In the genomic region with DNA sequence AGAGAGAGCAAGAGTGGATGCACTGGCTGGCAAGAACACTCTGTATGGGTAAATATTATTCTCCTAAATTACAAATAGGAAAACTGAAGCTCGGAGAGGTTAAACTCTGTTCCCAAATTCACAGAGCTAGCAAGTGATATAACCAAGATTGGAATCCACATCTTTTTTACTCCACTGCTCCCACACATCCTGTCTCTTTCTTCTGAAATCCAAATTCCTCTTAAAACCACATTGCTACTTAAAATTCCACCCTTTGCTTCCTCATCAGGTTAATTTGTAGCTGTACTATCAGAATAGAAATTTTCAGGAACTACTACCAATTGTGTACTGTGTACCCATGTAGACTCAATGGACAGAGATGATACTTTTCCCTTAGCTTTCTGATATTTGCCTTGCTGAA, we compare ENCODE assay signal across 13 cellular contexts.
A peak's percentile ranks its signal among the peaks of the same experiment; 100 is the strongest.
DNase-seq lines count a peak whose midpoint lies in the region; ATAC-seq, FAIRE-seq and TF ChIP-seq lines count a peak whose summit lies in the region.
"Had no signal": no experiment of that assay in that cellular context is flagged by ENCODE, and none has a peak within 500 bp of the region (broad histone marks: within the 10 kb centered on the region; RNA-seq: fewer than 3 reads in every experiment).

No MANE protein-coding gene starts in this region.

- H3K36me3 ChIP-seq in ascending aorta (no peaks in the 10 kb centered on the region), gastroesophageal sphincter (no peaks in the 10 kb centered on the region)
- H3K36me3 ChIP-seq: HAP-1 had no signal

- H3K4me3 Mint-ChIP-seq in HFFc6 = peak overlapping the region; percentile 79
- H3K4me3 Mint-ChIP-seq: natural killer cell treated with Interleukin-12 subunit alpha and Interleukin-12 subunit beta and Interleukin-15 and Interleukin-18, amount 100 ng/mL, for 72 hours had no signal

- H3K4me3 ChIP-seq in ascending aorta = no peak overlapping the region
- H3K4me3 ChIP-seq in gastroesophageal sphincter = no peak overlapping the region
- H3K4me3 ChIP-seq: HAP-1 had no signal

- FAIRE-seq in urothelium cell line (lab: Jason Lieb, UNC) = no peak

- TF ChIP-seq EP300 in gastroesophageal sphincter (IDR thresholded peaks at IDR 0.05) = no peak

- peak; percentile 29 for DNase-seq in HFFc6
- no peak for DNase-seq in ascending aorta (ENCODE audit: low spot score in 2 of 2)
- peak; percentile 22 for DNase-seq in urothelium cell line (ENCODE audit: low spot score)
- DNase-seq in cerebellum (ENCODE audit: low spot score) = no peak
- DNase-seq: activated CD8-positive, alpha-beta memory T cell treated with anti-CD3 and anti-CD28 coated beads, Interleukin-2, amount 50 U/mL, for 48 hours; NCI-H1092; NCI-H446 treated with DMSO at 0.1 percent for 48 hours had no signal

- H3K4me1 ChIP-seq in ascending aorta (peaks cover 7 to 17% of the 10 kb centered on the region in 2 donors), gastroesophageal sphincter (peaks cover 5 to 29% (median 7%) of the 10 kb centered on the region in 3 donors)

- H3K27ac ChIP-seq in ascending aorta (peak overlapping the region; percentile 43 to 52), gastroesophageal sphincter (peak overlapping the region in 3 of 4 donors; percentile 51 to 61 (median 54))

- H3K9me3 ChIP-seq in ascending aorta = no peaks in the 10 kb centered on the region
- no peaks in the 10 kb centered on the region for H3K9me3 ChIP-seq in gastroesophageal sphincter
- H3K9me3 ChIP-seq: HAP-1 had no signal

- H3K4me1 Mint-ChIP-seq in HFFc6 (ENCODE audit: low read depth) = peaks cover 44% of the 10 kb centered on the region

- 22 to 39% methylated on average over 1 of the region's 1 CpG for WGBS in gastroesophageal sphincter (ENCODE audit: low coverage in 1 of 2), 2 donors

- H3K9me3 Mint-ChIP-seq in HFFc6 = no peaks in the 10 kb centered on the region
- H3K9me3 Mint-ChIP-seq: natural killer cell treated with Interleukin-12 subunit alpha and Interleukin-12 subunit beta and Interleukin-15 and Interleukin-18, amount 100 ng/mL, for 72 hours had no signal

- no peaks in the 10 kb centered on the region; the same call in 1 of the 2 replicates for H3K27me3 Mint-ChIP-seq in HFFc6 (ENCODE audit: insufficient read depth)

- H3K36me3 Mint-ChIP-seq in HFFc6 (ENCODE audit: low read depth) = no peaks in the 10 kb centered on the region
- H3K36me3 Mint-ChIP-seq: natural killer cell treated with Interleukin-12 subunit alpha and Interleukin-12 subunit beta and Interleukin-15 and Interleukin-18, amount 100 ng/mL, for 72 hours had no signal

- no peaks in the 10 kb centered on the region for H3K27me3 ChIP-seq in ascending aorta
- no peaks in the 10 kb centered on the region for H3K27me3 ChIP-seq in gastroesophageal sphincter

- H3K27ac Mint-ChIP-seq in HFFc6 = peak overlapping the region; percentile 92
- H3K27ac Mint-ChIP-seq: natural killer cell treated with Interleukin-12 subunit alpha and Interleukin-12 subunit beta and Interleukin-15 and Interleukin-18, amount 100 ng/mL, for 72 hours had no signal

- no peak for TF ChIP-seq POLR2A in gastroesophageal sphincter (IDR thresholded peaks at IDR 0.05)

- ATAC-seq in gastroesophageal sphincter (no peak), GM19351 (IDR thresholded peaks at IDR 0.05; ENCODE audit: unreplicated experiment) (no peak), HG03159 (IDR thresholded peaks at IDR 0.05; ENCODE audit: unreplicated experiment) (no peak)
- ATAC-seq: activated CD4-positive, CD25-positive, alpha-beta regulatory T cell treated with anti-CD3 and anti-CD28 coated beads, Interleukin-2, amount 50 U/mL, for 24 hours had no signal

- no peak for TF ChIP-seq CTCF in HFFc6 (IDR thresholded peaks at IDR 0.05)
- no peak for TF ChIP-seq CTCF in ascending aorta (IDR thresholded peaks at IDR 0.05)
- no peak for TF ChIP-seq CTCF in gastroesophageal sphincter (IDR thresholded peaks at IDR 0.05)

- intact Hi-C loops in ascending aorta (cut with DNase I) = no loop called here

Comparison
In these comparisons a context has a peak if more than half of its experiments do, and no peak if none do; other contexts are left out.
1. DNase-seq: peak in HFFc6 (single experiment) and urothelium cell line (single experiment); none in ascending aorta (0 of 2) and cerebellum (single experiment).